Comparison of ENCODE assay signal across 19 cellular contexts in the genomic region with DNA sequence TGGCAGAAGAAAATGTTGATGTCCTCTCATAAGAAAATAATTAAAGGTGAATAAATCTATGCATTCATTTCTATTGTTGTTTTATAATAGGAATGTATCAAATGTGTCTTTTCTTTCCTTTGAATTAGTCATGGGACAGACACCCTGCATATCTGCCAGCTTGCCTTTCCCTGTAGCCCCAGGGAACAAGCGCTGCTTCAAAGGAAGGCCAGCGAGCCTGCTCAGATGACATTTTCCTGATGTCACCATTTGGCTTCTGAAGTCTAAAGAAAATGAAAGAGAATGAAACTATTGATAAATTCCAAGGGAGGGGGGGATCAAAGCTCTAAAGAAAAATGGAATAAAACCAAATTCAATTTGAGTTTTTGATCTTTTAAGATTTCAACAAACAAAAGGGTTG.
A peak's percentile ranks its signal among the peaks of the same experiment; 100 is the strongest.
DNase-seq lines count a peak whose midpoint lies in the region; ATAC-seq and TF ChIP-seq lines count a peak whose summit lies in the region.
"Had no signal": no experiment of that assay in that cellular context is flagged by ENCODE, and none has a peak within 500 bp of the region (broad histone marks: within the 10 kb centered on the region; RNA-seq: fewer than 3 reads in every experiment).

No MANE protein-coding gene starts in this region.

- CTCF ChIA-PET in Calu3 (lab: Charles Lee) (no interaction called here), RWPE1 (lab: Yijun Ruan, JAX) (no interaction called here)

- H3K36me3 Mint-ChIP-seq in Calu3 (ENCODE audit: insufficient read depth, unreplicated experiment) (no peaks in the 10 kb centered on the region), neural progenitor cell (peaks cover 6% of the 10 kb centered on the region)
- H3K36me3 Mint-ChIP-seq: CD4-positive, CD25-positive, alpha-beta regulatory T cell; naive thymus-derived CD8-positive, alpha-beta T cell; stimulated activated memory B cell treated with anti-CD40 and anti-IgM and Interleukin-4, amounts not matched to agents 10 μg/mL and 1 μg/mL and 100 μg/mL, for 72 hours had no signal

- no TSS peak for BruUV-seq in Calu3 (replicated peaks; lab: Mats Ljungman, UMichigan)

- H3K9me3 ChIP-seq in ectodermal cell (ENCODE audit: control insufficient read depth, low read length) (no peaks in the 10 kb centered on the region), neural progenitor cell (ENCODE audit: low read depth) (no peaks in the 10 kb centered on the region)
- H3K9me3 ChIP-seq: body of pancreas, heart left ventricle had no signal

- no peak overlapping the region for H3K27ac Mint-ChIP-seq in Calu3 (ENCODE audit: unreplicated experiment)
- peak overlapping the region; percentile 30 for H3K27ac Mint-ChIP-seq in neural progenitor cell
- H3K27ac Mint-ChIP-seq: activated T-helper 2 cell treated with anti-CD3 and anti-CD28 coated beads, Interferon-gamma antibody, Interleukin-2, Interleukin-4, amounts not matched to agents 10 μg/mL and 5 μg/mL and 100 μg/mL, durations not matched to agents 14 hours and 24 hours and 36 hours; CD4-positive, CD25-positive, alpha-beta regulatory T cell; naive thymus-derived CD8-positive, alpha-beta T cell; stimulated activated memory B cell treated with anti-CD40 and anti-IgM and Interleukin-4, amounts not matched to agents 10 μg/mL and 1 μg/mL and 100 μg/mL, for 72 hours had no signal

- intact Hi-C loops in Calu3 (cut with micrococcal nuclease; ENCODE audit: unreplicated experiment): no loop called here

- no peak for TF ChIP-seq CTCF in Calu3 (IDR thresholded peaks at IDR 0.05; ENCODE audit: unreplicated experiment)
- no peak for TF ChIP-seq CTCF in RWPE1 (conservative IDR thresholded peaks at IDR 0.05; ENCODE audit: low read depth)
- TF ChIP-seq CTCF in neural progenitor cell (IDR thresholded peaks at IDR 0.05): no peak

- H3K36me3 ChIP-seq in ectodermal cell (ENCODE audit: control insufficient read depth, insufficient read depth, low read length): no peaks in the 10 kb centered on the region
- no peaks in the 10 kb centered on the region for H3K36me3 ChIP-seq in neural progenitor cell
- H3K36me3 ChIP-seq: heart left ventricle had no signal

- H3K4me1 Mint-ChIP-seq in Calu3 (ENCODE audit: low read depth, unreplicated experiment): no peaks in the 10 kb centered on the region
- peaks cover 32% of the 10 kb centered on the region for H3K4me1 Mint-ChIP-seq in neural progenitor cell
- H3K4me1 Mint-ChIP-seq: CD4-positive, CD25-positive, alpha-beta regulatory T cell; stimulated activated memory B cell treated with anti-CD40 and anti-IgM and Interleukin-4, amounts not matched to agents 10 μg/mL and 1 μg/mL and 100 μg/mL, for 72 hours had no signal

- no peak overlapping the region for H3K4me2 ChIP-seq in neural progenitor cell

- H4K20me1 ChIP-seq in neural progenitor cell (ENCODE audit: low read depth): no peaks in the 10 kb centered on the region

- H3K4me3 Mint-ChIP-seq in Calu3 (ENCODE audit: low read depth, unreplicated experiment) (no peak overlapping the region), neural progenitor cell (no peak overlapping the region)
- H3K4me3 Mint-ChIP-seq: CD4-positive, CD25-positive, alpha-beta regulatory T cell; naive thymus-derived CD8-positive, alpha-beta T cell; stimulated activated memory B cell treated with anti-CD40 and anti-IgM and Interleukin-4, amounts not matched to agents 10 μg/mL and 1 μg/mL and 100 μg/mL, for 72 hours had no signal

- DNase-seq in Calu3 (peak; percentile 2), RWPE1 (ENCODE audit: low spot score) (peak; percentile 14), neural progenitor cell (ENCODE audit: low spot score) (peak; percentile 23), LoVo (ENCODE audit: low spot score) (no peak), NCI-H2196 treated with DMSO at 0.1 percent for 48 hours (lab: John Stamatoyannopoulos, UW; ENCODE audit: unreplicated experiment) (no peak)
- DNase-seq: activated CD4-positive, alpha-beta T cell treated with anti-CD3 and anti-CD28 coated beads, Interleukin-2, amount 50 U/mL, for 48 hours; body of pancreas; CD4-positive, CD25-positive, alpha-beta regulatory T cell; H7; heart left ventricle; left cardiac atrium; naive thymus-derived CD8-positive, alpha-beta T cell; right cardiac atrium; stimulated activated CD4-positive, alpha-beta T cell treated with anti-CD3 and anti-CD28 coated beads, Interleukin-4, amount 100 ng/mL, for 1 hour had no signal

- H2AFZ ChIP-seq in neural progenitor cell (replicated peaks): no peak overlapping the region

- 11 to 14% methylated on average over 2 of the region's 2 CpGs for WGBS in ectodermal cell, 2 experiments

- no peak overlapping the region for H3K4me3 ChIP-seq in ectodermal cell (ENCODE audit: insufficient read depth, low read depth, low read length)
- H3K4me3 ChIP-seq in neural progenitor cell: no peak overlapping the region
- H3K4me3 ChIP-seq: body of pancreas, heart left ventricle had no signal

- no peak for ATAC-seq in GM18870 (IDR thresholded peaks at IDR 0.05; ENCODE audit: unreplicated experiment)
- no peak for ATAC-seq in HG03378 (IDR thresholded peaks at IDR 0.05; ENCODE audit: unreplicated experiment)
- ATAC-seq: body of pancreas; heart left ventricle; left cardiac atrium; naive thymus-derived CD8-positive, alpha-beta T cell; right cardiac atrium; stimulated activated memory B cell treated with anti-CD40 and anti-IgM and Interleukin-4, amounts not matched to agents 10 μg/mL and 1 μg/mL and 100 μg/mL, for 72 hours had no signal

- H3K9me3 Mint-ChIP-seq in Calu3 (ENCODE audit: low read depth, unreplicated experiment) (no peaks in the 10 kb centered on the region), neural progenitor cell (no peaks in the 10 kb centered on the region)
- H3K9me3 Mint-ChIP-seq: activated T-helper 2 cell treated with anti-CD3 and anti-CD28 coated beads, Interferon-gamma antibody, Interleukin-2, Interleukin-4, amounts not matched to agents 10 μg/mL and 5 μg/mL and 100 μg/mL, durations not matched to agents 14 hours and 24 hours and 36 hours; CD4-positive, CD25-positive, alpha-beta regulatory T cell; naive thymus-derived CD8-positive, alpha-beta T cell had no signal

- H3K79me2 ChIP-seq in neural progenitor cell (ENCODE audit: low read depth): no peaks in the 10 kb centered on the region

- no peaks in the 10 kb centered on the region for H3K27me3 Mint-ChIP-seq in Calu3 (ENCODE audit: unreplicated experiment)
- H3K27me3 Mint-ChIP-seq in neural progenitor cell (ENCODE audit: insufficient read depth, low read depth): no peaks in the 10 kb centered on the region
- H3K27me3 Mint-ChIP-seq: CD4-positive, CD25-positive, alpha-beta regulatory T cell had no signal

- H3K27ac ChIP-seq in RWPE1 (no peak overlapping the region), ectodermal cell (ENCODE audit: insufficient read depth, low read depth, low read length, poor library complexity, severe bottlenecking) (peak overlapping the region; percentile 4), neural progenitor cell (no peak overlapping the region)
- H3K27ac ChIP-seq: body of pancreas, heart left ventricle had no signal

- H3K4me1 ChIP-seq in ectodermal cell (ENCODE audit: control insufficient read depth, insufficient read depth, low read length) (peaks cover 11% of the 10 kb centered on the region), neural progenitor cell (peaks cover 17% of the 10 kb centered on the region)
- H3K4me1 ChIP-seq: body of pancreas, heart left ventricle had no signal

- no peaks in the 10 kb centered on the region for H3K27me3 ChIP-seq in ectodermal cell (ENCODE audit: control insufficient read depth, insufficient read depth, low read length, poor library complexity, severe bottlenecking)
- no peaks in the 10 kb centered on the region for H3K27me3 ChIP-seq in neural progenitor cell
- H3K27me3 ChIP-seq: body of pancreas, heart left ventricle had no signal

- POLR2A ChIA-PET in RWPE1 (lab: Yijun Ruan, JAX; ENCODE audit: low non-redundant PET): no interaction called here

- no peak overlapping the region for H3K9ac ChIP-seq in neural progenitor cell

- no peaks in the 10 kb centered on the region for H3F3A ChIP-seq in neural progenitor cell (ENCODE audit: low read depth)

Comparison
In these comparisons a context has a peak if more than half of its experiments do, and no peak if none do; other contexts are left out.
1. DNase-seq: peak in Calu3 (single experiment), RWPE1 (single experiment) and neural progenitor cell (single experiment); none in LoVo (single experiment) and NCI-H2196 treated with DMSO at 0.1 percent for 48 hours (single experiment).